6 cellular contexts compared by ENCODE assay signal in genomic region chr16:88759245-88759975, GRCh38. TPM values are rescaled to one million over a fixed set of nuclear protein-coding genes. Genes with fewer than 3 reads are reported as not detected.
DNase-seq lines count a peak whose midpoint lies in the region; TF ChIP-seq lines count a peak whose summit lies in the region.

No MANE protein-coding gene starts in this region.

- TF ChIP-seq CTCF in A673 (conservative IDR thresholded peaks at IDR 0.05; ENCODE audit: low read depth, low read length) (no peak), GM13977 (IDR thresholded peaks at IDR 0.05; ENCODE audit: extremely low read depth, insufficient read depth, missing control alignments) (no peak)

- H3K36me3 ChIP-seq in A673 (ENCODE audit: insufficient read depth, low read length, poor library complexity, severe bottlenecking): peaks cover 4% of the 10 kb centered on the region

- H3K4me1 ChIP-seq in A673 (ENCODE audit: insufficient read depth, low read length, poor library complexity, severe bottlenecking): no peaks in the 10 kb centered on the region

- H3K27ac ChIP-seq in A673 (ENCODE audit: low read depth, low read length, poor library complexity, severe bottlenecking): peak overlapping the region; percentile 3

- DNase-seq in A673 (ENCODE audit: low spot score) (no peak), T-helper 22 cell (ENCODE audit: low read depth) (peak; percentile 56), iPS-NIHi7 (ENCODE audit: extremely low spot score) (peak; percentile 79), KG1 (lab: John Stamatoyannopoulos, UW) (no peak), GM13977 (ENCODE audit: low spot score) (no peak)
- no peak for DNase-seq in activated CD8-positive, alpha-beta memory T cell treated with anti-CD3 and anti-CD28 coated beads, Interleukin-2, amount 50 U/mL, for 48 hours

- intact Hi-C loops in A673 (cut with micrococcal nuclease; ENCODE audit: unreplicated experiment): loop anchor here (10.0 kb wide), 1 partner anchor 455 kb away; the partner anchor contains the start of gene ZNF778

- POLR2A ChIA-PET in A673 (lab: Charles Lee; ENCODE audit: low non-redundant PET): no interaction called here

- no peaks in the 10 kb centered on the region for H3K27me3 ChIP-seq in A673 (replicated peaks; ENCODE audit: insufficient read depth, low read depth, low read length, poor library complexity)

- CTCF ChIA-PET in A673 (lab: Charles Lee): no interaction called here

- no peaks in the 10 kb centered on the region for H3K9me3 ChIP-seq in A673 (ENCODE audit: low read depth, low read length, poor library complexity, severe bottlenecking)

- no peak overlapping the region for H3K4me3 ChIP-seq in A673 (ENCODE audit: low read depth, low read length, poor library complexity, severe bottlenecking)

- BruUV-seq in A673 (replicated peaks; lab: Mats Ljungman, UMichigan): no TSS peak

- in situ Hi-C loops in GM13977 (cut with MboI; ENCODE audit: low pct_unique_long_range_greater_than_20kb, low sequenced_read_pairs, unreplicated experiment): no loop called here

RNA-seq across cellular contexts. Expression of gene PIEZO1, which starts 25.6 kb away (rescaled TPM):
- 174 and 182 TPM in 2 replicates for total RNA-seq in A673 (2021)

RNA-seq across cellular contexts. Expression of gene CDT1, which starts 44.2 kb away (rescaled TPM):
- total RNA-seq in A673 (2021): 103 TPM in 2 replicates

RNA-seq across cellular contexts. Expression of gene APRT, which starts 52.3 kb away (rescaled TPM):
- total RNA-seq in A673 (2021): 129 and 134 TPM in 2 replicates

RNA-seq across cellular contexts. Expression of gene CTU2, which starts 53.1 kb away (rescaled TPM):
- 45.0 and 47.5 TPM in 2 replicates for total RNA-seq in A673 (2021)

RNA-seq across cellular contexts. Expression of gene RNF166, which starts 53.2 kb away (rescaled TPM):
- total RNA-seq in A673 (2021): 32.3 and 36.3 TPM in 2 replicates

Comparison
In these comparisons a context has a peak if more than half of its experiments do, and no peak if none do; other contexts are left out.
1. DNase-seq: peak in T-helper 22 cell (single experiment) and iPS-NIHi7 (single experiment); none in A673 (single experiment), KG1 (single experiment), GM13977 (single experiment) and activated CD8-positive, alpha-beta memory T cell treated with anti-CD3 and anti-CD28 coated beads, Interleukin-2, amount 50 U/mL, for 48 hours (single experiment).